Comparison of ENCODE assay signal across 11 cellular contexts in genomic region chr1:226125831-226126230, GRCh38.
DNase-seq lines count a peak whose midpoint lies in the region; FAIRE-seq and TF ChIP-seq lines count a peak whose summit lies in the region.
"Had no signal": no experiment of that assay in that cellular context is flagged by ENCODE, and none has a peak within 500 bp of the region (broad histone marks: within the 10 kb centered on the region; RNA-seq: fewer than 3 reads in every experiment).

No MANE protein-coding gene starts in this region.

- no peak overlapping the region for H4K5ac ChIP-seq in H1 (ENCODE audit: insufficient read length, low read depth, low read length)

- no peak overlapping the region for H3K9ac ChIP-seq in H1 (replicated peaks in 1 of 4; ENCODE audit: extremely low read depth in 1 of 4, low read depth in 3 of 4, low read length in 3 of 4)
- H3K9ac ChIP-seq: GM23248, neural progenitor cell had no signal

- no peak overlapping the region for H2BK120ac ChIP-seq in H1 (replicated peaks; ENCODE audit: low read depth, low read length)

- H3K4me3 ChIP-seq in H1 (ENCODE audit: extremely low read depth in 1 of 4, insufficient read depth in 2 of 4, low read depth in 3 of 4, low read length in 4 of 4) = no peak overlapping the region
- H3K4me3 ChIP-seq: GM23248, neural progenitor cell had no signal

- no peaks in the 10 kb centered on the region; a peak in 2 of 7 replicates for H3K27me3 ChIP-seq in H1 (replicated peaks in 1 of 4; ENCODE audit: control insufficient read depth in 3 of 4, extremely low read depth in 1 of 4, insufficient read depth in 3 of 4, low read length in 3 of 4)

- TF ChIP-seq POLR2A in H1 (IDR thresholded peaks at IDR 0.05; ENCODE audit: control extremely low read depth in 1 of 2, low read depth in 2 of 2, low read length in 2 of 2) = no peak

- H3K56ac ChIP-seq in H1 (replicated peaks; ENCODE audit: insufficient read length, low read depth, low read length) = no peak overlapping the region

- H3K23me2 ChIP-seq in H1 (ENCODE audit: low read depth, low read length) = peaks cover 6% of the 10 kb centered on the region; the same call in 1 of the 2 replicates

- H2BK15ac ChIP-seq in H1 (ENCODE audit: low read length) = peak overlapping the region; percentile 99; the same call in 1 of the 2 replicates

- FAIRE-seq in H1 (lab: Jason Lieb, UNC) = no peak

- intact Hi-C loops in posterior vena cava (cut with DNase I) = loop anchor here in 1 of 2 donors (5.0 kb wide), 1 partner anchor 71 kb away; no protein-coding TSS in a partner anchor

- no peak overlapping the region for H3K27ac ChIP-seq in H1 (ENCODE audit: low read depth, low read length)
- H3K27ac ChIP-seq: GM23248, neural progenitor cell had no signal

- H3K14ac ChIP-seq in H1 (ENCODE audit: insufficient read length) = no peak overlapping the region

- H3K4me1 Mint-ChIP-seq in IgD-negative memory B cell = peaks cover 38 to 60% (median 59%) of the 10 kb centered on the region in 3 donors

- TF ChIP-seq RAD21 in H1 (IDR thresholded peaks at IDR 0.05 in 1 of 2, conservative IDR thresholded peaks at IDR 0.05 in 1 of 2; ENCODE audit: low read depth in 2 of 2, low read length in 2 of 2) = no peak

- H3K9me3 Mint-ChIP-seq in IgD-negative memory B cell = no peaks in the 10 kb centered on the region
- H3K9me3 Mint-ChIP-seq: activated naive CD4-positive, alpha-beta T cell treated with anti-CD3 and anti-CD28 coated beads, Interleukin-2, amount 50 U/mL, for 72 hours; activated T-cell treated with anti-CD3 and anti-CD28 coated beads, Interleukin-2, amount 50 U/mL, for 72 hours; neural progenitor cell had no signal

- no peak for TF ChIP-seq EP300 in H1 (IDR thresholded peaks at IDR 0.05; ENCODE audit: borderline replicate concordance in 1 of 2, low read depth in 2 of 2, low read length in 2 of 2)

- H3K23ac ChIP-seq in H1 (ENCODE audit: insufficient read length) = no peak overlapping the region

- H3K36me3 ChIP-seq in H1 (ENCODE audit: control insufficient read depth in 2 of 4, insufficient read depth in 4 of 4, low read length in 3 of 4) = no peaks in the 10 kb centered on the region
- H3K36me3 ChIP-seq: neural progenitor cell had no signal

- H3K27me3 Mint-ChIP-seq in IgD-negative memory B cell = peaks cover 4% of the 10 kb centered on the region

- H3K36me3 Mint-ChIP-seq in IgD-negative memory B cell = no peaks in the 10 kb centered on the region
- H3K36me3 Mint-ChIP-seq: activated naive CD4-positive, alpha-beta T cell treated with anti-CD3 and anti-CD28 coated beads, Interleukin-2, amount 50 U/mL, for 72 hours; neural progenitor cell had no signal

- H4K91ac ChIP-seq in H1 (replicated peaks; ENCODE audit: insufficient read length, low read length) = no peak overlapping the region

- no peak overlapping the region for H3K18ac ChIP-seq in H1 (ENCODE audit: extremely low read depth, low read length)

- H2BK12ac ChIP-seq in H1 (ENCODE audit: low read depth, low read length) = no peak overlapping the region

- peak overlapping the region in 2 of 3 donors; percentile 78 to 99 for H3K27ac Mint-ChIP-seq in IgD-negative memory B cell
- H3K27ac Mint-ChIP-seq: activated T-cell treated with anti-CD3 and anti-CD28 coated beads, Interleukin-2, amount 50 U/mL, for 72 hours; neural progenitor cell had no signal

- no peaks in the 10 kb centered on the region for H3K79me2 ChIP-seq in H1 (ENCODE audit: control insufficient read depth in 1 of 2, insufficient read depth in 2 of 2, low read length in 2 of 2)

- no peak overlapping the region; the same call in 1 of the 2 replicates for H2AFZ ChIP-seq in H1 (ENCODE audit: low read length)
- H2AFZ ChIP-seq: GM23248 had no signal

- no peaks in the 10 kb centered on the region for H3K79me1 ChIP-seq in H1 (ENCODE audit: low read depth, low read length)

- TF ChIP-seq CTCF in H1 (IDR thresholded peaks at IDR 0.05; ENCODE audit: control extremely low read depth in 1 of 3, insufficient read depth in 1 of 3, low read depth in 1 of 3, low read length in 3 of 3) = no peak

- CTCF ChIA-PET in H1 (lab: Charles Lee; ENCODE audit: partially characterized antibody) = interaction anchor here (0.6 to 9.1 kb wide), 63 partner anchors 8 to 1197 kb away, joined by 3 to 139 read pairs (median 4); partner anchors contain the start of gene MIXL1

- POLR2A ChIA-PET in H1 (lab: Charles Lee; ENCODE audit: partially characterized antibody) = interaction anchor here (0.7 to 4.5 kb wide), 9 partner anchors 10 to 285 kb away, joined by 3 to 21 read pairs (median 3); partner anchors contain the start of genes H3-3A and LIN9

- peak overlapping the region in 3 of 4 donors; percentile 57 to 92 (median 82) for H3K4me3 Mint-ChIP-seq in IgD-negative memory B cell
- H3K4me3 Mint-ChIP-seq: activated T-cell treated with anti-CD3 and anti-CD28 coated beads, Interleukin-2, amount 50 U/mL, for 72 hours had no signal

- H2AK5ac ChIP-seq in H1 (ENCODE audit: low read depth, low read length) = no peak overlapping the region

- DNase-seq in ELF-1 (ENCODE audit: low read depth, low spot score) = peak; percentile 4
- DNase-seq in H1 (ENCODE audit: low read depth in 1 of 2, low spot score in 2 of 2) = no peak
- peak; percentile 66 for DNase-seq in posterior vena cava (ENCODE audit: low spot score)
- no peak for DNase-seq in NCI-H128 (lab: John Stamatoyannopoulos, UW; ENCODE audit: unreplicated experiment)
- no peak for DNase-seq in OCI-M2 (lab: John Stamatoyannopoulos, UW; ENCODE audit: unreplicated experiment)
- DNase-seq in NCI-H446 (lab: John Stamatoyannopoulos, UW) = no peak

- H2BK5ac ChIP-seq in H1 (ENCODE audit: low read depth, low read length) = no peak overlapping the region

- no peak overlapping the region for H2BK20ac ChIP-seq in H1 (ENCODE audit: low read length)

- H3K4me1 ChIP-seq in H1 (replicated peaks in 1 of 4; ENCODE audit: control insufficient read depth in 3 of 4, insufficient read depth in 4 of 4, low read length in 3 of 4) = peaks cover 4 to 32% (median 16%) of the 10 kb centered on the region in 4 experiments

- no peak overlapping the region for H4K8ac ChIP-seq in H1 (ENCODE audit: extremely low read depth, insufficient read depth, low read length)

- H3K9me3 ChIP-seq in H1 (ENCODE audit: insufficient read depth in 2 of 2, low read depth in 1 of 2, low read length in 1 of 2) = no peaks in the 10 kb centered on the region

- 92% methylated on average over 3 of the region's 10 CpGs; no CpG with 5 or more reads in 1 of the 2 experiments for WGBS in H1 (ENCODE audit: extremely low coverage in 1 of 2, insufficient coverage in 1 of 2, insufficient read length in 1 of 2, insufficient replicate concordance in 2 of 2, low coverage in 1 of 2, low lambda C conversion rate in 2 of 2, missing lambda C conversion rate in 1 of 2), 2 experiments

- H3K4ac ChIP-seq in H1 (replicated peaks; ENCODE audit: insufficient read length, low read depth, low read length) = no peak overlapping the region

- no peaks in the 10 kb centered on the region for H4K20me1 ChIP-seq in H1 (replicated peaks in 1 of 2; ENCODE audit: control insufficient read depth in 1 of 2, insufficient read depth in 2 of 2, low read length in 2 of 2)

- no peak overlapping the region for H3K4me2 ChIP-seq in H1 (ENCODE audit: insufficient read depth in 1 of 2, low read depth in 2 of 2, low read length in 2 of 2)
- H3K4me2 ChIP-seq: neural progenitor cell had no signal

TF ChIP-seq in H1, 55 proteins besides CTCF, POLR2A, EP300 and RAD21:
- TF ChIP-seq NRF1 (IDR thresholded peaks at IDR 0.05; ENCODE audit: low read depth, low read length) (no peak), BCL11A (IDR thresholded peaks at IDR 0.05; ENCODE audit: low read depth in 2 of 2, low read length in 2 of 2) (no peak), POU5F1 (IDR thresholded peaks at IDR 0.05; ENCODE audit: low read depth, low read length) (no peak), RBBP5 (IDR thresholded peaks at IDR 0.05; ENCODE audit: borderline replicate concordance, low read depth, low read length) (no peak), EGR1 (IDR thresholded peaks at IDR 0.05; ENCODE audit: borderline replicate concordance, low read depth, low read length) (no peak), BACH1 (IDR thresholded peaks at IDR 0.05; ENCODE audit: low read length) (no peak), RNF2 (IDR thresholded peaks at IDR 0.05; ENCODE audit: borderline replicate concordance, low read depth, low read length, missing control alignments, poor library complexity, severe bottlenecking) (no peak), ATF2 (IDR thresholded peaks at IDR 0.05; ENCODE audit: low read length) (no peak), ASH2L (IDR thresholded peaks at IDR 0.05; ENCODE audit: low read length) (no peak), TAF1 (IDR thresholded peaks at IDR 0.05; ENCODE audit: low read depth, low read length) (no peak), E2F6 (IDR thresholded peaks at IDR 0.05) (no peak), ATF3 (IDR thresholded peaks at IDR 0.05; ENCODE audit: insufficient read depth, low read depth, low read length) (no peak), KDM4A (IDR thresholded peaks at IDR 0.05; ENCODE audit: low read depth, low read length, severe bottlenecking) (no peak), BRCA1 (IDR thresholded peaks at IDR 0.05; ENCODE audit: low read depth, low read length) (no peak)

Comparison
In these comparisons a context has a peak if more than half of its experiments do, and no peak if none do; other contexts are left out.
1. DNase-seq: peak in ELF-1 (single experiment) and posterior vena cava (single experiment); none in H1 (0 of 2), NCI-H128 (single experiment), OCI-M2 (single experiment) and NCI-H446 (0 of 2).